Comparison of ENCODE assay signal across 30 cellular contexts in genomic region chr17:73703917-73704316, GRCh38. TPM values are rescaled to one million over a fixed set of nuclear protein-coding genes. Genes with fewer than 3 reads are reported as not detected.
"Had no signal": no experiment of that assay in that cellular context is flagged by ENCODE, and none has a peak within 500 bp of the region (broad histone marks: within the 10 kb centered on the region; RNA-seq: fewer than 3 reads in every experiment).

No MANE protein-coding gene starts in this region.

- H3K27ac ChIP-seq: colonic mucosa, epithelial cell of prostate, esophagus squamous epithelium, gastrocnemius medialis, heart right ventricle, left lung, lower lobe of right lung had no signal

- H3K4me3 ChIP-seq: colonic mucosa, esophagus squamous epithelium, gastrocnemius medialis, heart right ventricle, left lung, lower lobe of right lung, mucosa of descending colon had no signal

- DNase-seq: colonic mucosa; cortex of kidney; effector CD8-positive, alpha-beta T cell; effector memory CD8-positive, alpha-beta T cell; endodermal cell; erythroblast; esophagus squamous epithelium; foreskin fibroblast; foreskin melanocyte; gastrocnemius medialis; head of caudate nucleus; heart right ventricle; hippocampal formation; left cardiac atrium; left lung; left ventricle myocardium superior; lower lobe of right lung; mesenchymal stem cell; mucosa of descending colon; naive B cell had no signal

- H3K9me3 ChIP-seq: colonic mucosa, gastrocnemius medialis, lower lobe of right lung, mucosa of descending colon had no signal

- FAIRE-seq: endometrium, islet of Langerhans, keratinocyte had no signal

- H3K4me3 Mint-ChIP-seq: dendritic cell treated with granulocyte-macrophage colony-stimulating factor and Interleukin-4, amounts not matched to agents 40 ng/mL and 50 ng/mL, for 4 days; effector memory CD8-positive, alpha-beta T cell; endodermal cell; mesothelial cell of epicardium; naive B cell had no signal

- H3K36me3 ChIP-seq: colonic mucosa, esophagus squamous epithelium, gastrocnemius medialis, heart right ventricle, left lung, lower lobe of right lung had no signal

- H3K4me1 Mint-ChIP-seq: endodermal cell, mesothelial cell of epicardium, naive B cell had no signal

- H3K4me1 ChIP-seq: colonic mucosa, esophagus squamous epithelium, gastrocnemius medialis, heart right ventricle, left lung, lower lobe of right lung had no signal

- H3K27me3 ChIP-seq: colonic mucosa had no signal

- H3K27ac Mint-ChIP-seq: dendritic cell treated with granulocyte-macrophage colony-stimulating factor and Interleukin-4, amounts not matched to agents 40 ng/mL and 50 ng/mL, for 4 days; effector memory CD8-positive, alpha-beta T cell; endodermal cell; mesothelial cell of epicardium had no signal

- ATAC-seq: effector memory CD8-positive, alpha-beta T cell; esophagus mucosa; gastrocnemius medialis; heart right ventricle; left cardiac atrium; left lung; left ventricle myocardium superior; lower lobe of right lung had no signal

- H3K36me3 Mint-ChIP-seq: mesothelial cell of epicardium, naive B cell had no signal

RNA-seq across cellular contexts. Expression of gene SDK2, which starts 59.7 kb away (rescaled TPM):
- total RNA-seq: dermis microvascular lymphatic vessel endothelial cell, lung microvascular endothelial cell, myocyte had no signal
